Comparison of ENCODE assay signal across 1 cellular context in genomic region chr19:15448778-15449619, GRCh38.
TF ChIP-seq lines count a peak whose summit lies in the region.

No MANE protein-coding gene starts in this region.

TF ChIP-seq in HEK293, 187 proteins besides CTCF, POLR2A, EP300 and RAD21 (continued from another document and continues in another):
- TF ChIP-seq ZBTB11 (tag by site-specific recombination; conservative IDR thresholded peaks at IDR 0.05; ENCODE audit: low read depth): no peak
- TF ChIP-seq EGR2 (tag by site-specific recombination; IDR thresholded peaks at IDR 0.05; ENCODE audit: low read depth): no peak
- TF ChIP-seq TCF7L2 (IDR thresholded peaks at IDR 0.05; ENCODE audit: borderline replicate concordance, low read depth, low read length): no peak
- TF ChIP-seq, protein P1, sequence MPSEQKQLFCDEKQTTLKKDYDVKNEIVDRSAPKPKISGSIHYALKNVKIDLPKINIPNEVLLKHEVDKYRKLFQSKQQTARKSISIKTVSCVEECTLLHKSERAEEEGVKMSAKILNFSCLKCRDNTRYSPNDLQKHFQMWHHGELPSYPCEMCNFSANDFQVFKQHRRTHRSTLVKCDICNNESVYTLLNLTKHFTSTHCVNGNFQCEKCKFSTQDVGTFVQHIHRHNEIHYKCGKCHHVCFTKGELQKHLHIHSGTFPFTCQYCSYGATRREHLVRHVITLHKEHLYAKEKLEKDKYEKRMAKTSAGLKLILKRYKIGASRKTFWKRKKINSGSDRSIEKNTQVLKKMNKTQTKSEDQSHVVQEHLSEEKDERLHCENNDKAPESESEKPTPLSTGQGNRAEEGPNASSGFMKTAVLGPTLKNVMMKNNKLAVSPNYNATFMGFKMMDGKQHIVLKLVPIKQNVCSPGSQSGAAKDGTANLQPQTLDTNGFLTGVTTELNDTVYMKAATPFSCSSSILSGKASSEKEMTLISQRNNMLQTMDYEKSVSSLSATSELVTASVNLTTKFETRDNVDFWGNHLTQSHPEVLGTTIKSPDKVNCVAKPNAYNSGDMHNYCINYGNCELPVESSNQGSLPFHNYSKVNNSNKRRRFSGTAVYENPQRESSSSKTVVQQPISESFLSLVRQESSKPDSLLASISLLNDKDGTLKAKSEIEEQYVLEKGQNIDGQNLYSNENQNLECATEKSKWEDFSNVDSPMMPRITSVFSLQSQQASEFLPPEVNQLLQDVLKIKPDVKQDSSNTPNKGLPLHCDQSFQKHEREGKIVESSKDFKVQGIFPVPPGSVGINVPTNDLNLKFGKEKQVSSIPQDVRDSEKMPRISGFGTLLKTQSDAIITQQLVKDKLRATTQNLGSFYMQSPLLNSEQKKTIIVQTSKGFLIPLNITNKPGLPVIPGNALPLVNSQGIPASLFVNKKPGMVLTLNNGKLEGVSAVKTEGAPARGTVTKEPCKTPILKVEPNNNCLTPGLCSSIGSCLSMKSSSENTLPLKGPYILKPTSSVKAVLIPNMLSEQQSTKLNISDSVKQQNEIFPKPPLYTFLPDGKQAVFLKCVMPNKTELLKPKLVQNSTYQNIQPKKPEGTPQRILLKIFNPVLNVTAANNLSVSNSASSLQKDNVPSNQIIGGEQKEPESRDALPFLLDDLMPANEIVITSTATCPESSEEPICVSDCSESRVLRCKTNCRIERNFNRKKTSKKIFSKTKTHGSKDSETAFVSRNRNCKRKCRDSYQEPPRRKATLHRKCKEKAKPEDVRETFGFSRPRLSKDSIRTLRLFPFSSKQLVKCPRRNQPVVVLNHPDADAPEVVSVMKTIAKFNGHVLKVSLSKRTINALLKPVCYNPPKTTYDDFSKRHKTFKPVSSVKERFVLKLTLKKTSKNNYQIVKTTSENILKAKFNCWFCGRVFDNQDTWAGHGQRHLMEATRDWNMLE (tag by site-specific recombination; conservative IDR thresholded peaks at IDR 0.05; ENCODE audit: low read depth): no peak
- TF ChIP-seq, protein P2, sequence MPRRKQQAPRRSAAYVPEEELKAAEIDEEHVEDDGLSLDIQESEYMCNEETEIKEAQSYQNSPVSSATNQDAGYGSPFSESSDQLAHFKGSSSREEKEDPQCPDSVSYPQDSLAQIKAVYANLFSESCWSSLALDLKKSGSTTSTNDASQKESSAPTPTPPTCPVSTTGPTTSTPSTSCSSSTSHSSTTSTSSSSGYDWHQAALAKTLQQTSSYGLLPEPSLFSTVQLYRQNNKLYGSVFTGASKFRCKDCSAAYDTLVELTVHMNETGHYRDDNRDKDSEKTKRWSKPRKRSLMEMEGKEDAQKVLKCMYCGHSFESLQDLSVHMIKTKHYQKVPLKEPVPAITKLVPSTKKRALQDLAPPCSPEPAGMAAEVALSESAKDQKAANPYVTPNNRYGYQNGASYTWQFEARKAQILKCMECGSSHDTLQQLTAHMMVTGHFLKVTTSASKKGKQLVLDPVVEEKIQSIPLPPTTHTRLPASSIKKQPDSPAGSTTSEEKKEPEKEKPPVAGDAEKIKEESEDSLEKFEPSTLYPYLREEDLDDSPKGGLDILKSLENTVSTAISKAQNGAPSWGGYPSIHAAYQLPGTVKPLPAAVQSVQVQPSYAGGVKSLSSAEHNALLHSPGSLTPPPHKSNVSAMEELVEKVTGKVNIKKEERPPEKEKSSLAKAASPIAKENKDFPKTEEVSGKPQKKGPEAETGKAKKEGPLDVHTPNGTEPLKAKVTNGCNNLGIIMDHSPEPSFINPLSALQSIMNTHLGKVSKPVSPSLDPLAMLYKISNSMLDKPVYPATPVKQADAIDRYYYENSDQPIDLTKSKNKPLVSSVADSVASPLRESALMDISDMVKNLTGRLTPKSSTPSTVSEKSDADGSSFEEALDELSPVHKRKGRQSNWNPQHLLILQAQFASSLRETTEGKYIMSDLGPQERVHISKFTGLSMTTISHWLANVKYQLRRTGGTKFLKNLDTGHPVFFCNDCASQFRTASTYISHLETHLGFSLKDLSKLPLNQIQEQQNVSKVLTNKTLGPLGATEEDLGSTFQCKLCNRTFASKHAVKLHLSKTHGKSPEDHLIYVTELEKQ (tag by site-specific recombination; IDR thresholded peaks at IDR 0.05; ENCODE audit: borderline replicate concordance): no peak
- TF ChIP-seq ZNF391 (tag by site-specific recombination; IDR thresholded peaks at IDR 0.05; ENCODE audit: borderline replicate concordance, low read depth): no peak; the same call in 1 of the 2 replicates
- no peak for TF ChIP-seq GLI2 (tag by site-specific recombination; IDR thresholded peaks at IDR 0.05; ENCODE audit: borderline replicate concordance, low read depth)
- no peak for TF ChIP-seq ZNF792 (tag by site-specific recombination; IDR thresholded peaks at IDR 0.05)
- no peak for TF ChIP-seq KLF16 (tag by site-specific recombination; IDR thresholded peaks at IDR 0.05)
- TF ChIP-seq, protein P3, sequence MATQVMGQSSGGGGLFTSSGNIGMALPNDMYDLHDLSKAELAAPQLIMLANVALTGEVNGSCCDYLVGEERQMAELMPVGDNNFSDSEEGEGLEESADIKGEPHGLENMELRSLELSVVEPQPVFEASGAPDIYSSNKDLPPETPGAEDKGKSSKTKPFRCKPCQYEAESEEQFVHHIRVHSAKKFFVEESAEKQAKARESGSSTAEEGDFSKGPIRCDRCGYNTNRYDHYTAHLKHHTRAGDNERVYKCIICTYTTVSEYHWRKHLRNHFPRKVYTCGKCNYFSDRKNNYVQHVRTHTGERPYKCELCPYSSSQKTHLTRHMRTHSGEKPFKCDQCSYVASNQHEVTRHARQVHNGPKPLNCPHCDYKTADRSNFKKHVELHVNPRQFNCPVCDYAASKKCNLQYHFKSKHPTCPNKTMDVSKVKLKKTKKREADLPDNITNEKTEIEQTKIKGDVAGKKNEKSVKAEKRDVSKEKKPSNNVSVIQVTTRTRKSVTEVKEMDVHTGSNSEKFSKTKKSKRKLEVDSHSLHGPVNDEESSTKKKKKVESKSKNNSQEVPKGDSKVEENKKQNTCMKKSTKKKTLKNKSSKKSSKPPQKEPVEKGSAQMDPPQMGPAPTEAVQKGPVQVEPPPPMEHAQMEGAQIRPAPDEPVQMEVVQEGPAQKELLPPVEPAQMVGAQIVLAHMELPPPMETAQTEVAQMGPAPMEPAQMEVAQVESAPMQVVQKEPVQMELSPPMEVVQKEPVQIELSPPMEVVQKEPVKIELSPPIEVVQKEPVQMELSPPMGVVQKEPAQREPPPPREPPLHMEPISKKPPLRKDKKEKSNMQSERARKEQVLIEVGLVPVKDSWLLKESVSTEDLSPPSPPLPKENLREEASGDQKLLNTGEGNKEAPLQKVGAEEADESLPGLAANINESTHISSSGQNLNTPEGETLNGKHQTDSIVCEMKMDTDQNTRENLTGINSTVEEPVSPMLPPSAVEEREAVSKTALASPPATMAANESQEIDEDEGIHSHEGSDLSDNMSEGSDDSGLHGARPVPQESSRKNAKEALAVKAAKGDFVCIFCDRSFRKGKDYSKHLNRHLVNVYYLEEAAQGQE (tag by site-specific recombination; IDR thresholded peaks at IDR 0.05): no peak
- TF ChIP-seq ZNF548 (tag by site-specific recombination; IDR thresholded peaks at IDR 0.05): no peak
- TF ChIP-seq ZNF501 (tag by site-specific recombination; IDR thresholded peaks at IDR 0.05): no peak
- peak; percentile 33; the same call in 1 of the 2 replicates for TF ChIP-seq ZNF629 (tag by site-specific recombination; IDR thresholded peaks at IDR 0.05)
- no peak for TF ChIP-seq ZNF830 (tag by site-specific recombination; IDR thresholded peaks at IDR 0.05; ENCODE audit: low read depth)
- TF ChIP-seq ZIC2 (tag by site-specific recombination; IDR thresholded peaks at IDR 0.05): peak; percentile 71
- TF ChIP-seq, protein P4, sequence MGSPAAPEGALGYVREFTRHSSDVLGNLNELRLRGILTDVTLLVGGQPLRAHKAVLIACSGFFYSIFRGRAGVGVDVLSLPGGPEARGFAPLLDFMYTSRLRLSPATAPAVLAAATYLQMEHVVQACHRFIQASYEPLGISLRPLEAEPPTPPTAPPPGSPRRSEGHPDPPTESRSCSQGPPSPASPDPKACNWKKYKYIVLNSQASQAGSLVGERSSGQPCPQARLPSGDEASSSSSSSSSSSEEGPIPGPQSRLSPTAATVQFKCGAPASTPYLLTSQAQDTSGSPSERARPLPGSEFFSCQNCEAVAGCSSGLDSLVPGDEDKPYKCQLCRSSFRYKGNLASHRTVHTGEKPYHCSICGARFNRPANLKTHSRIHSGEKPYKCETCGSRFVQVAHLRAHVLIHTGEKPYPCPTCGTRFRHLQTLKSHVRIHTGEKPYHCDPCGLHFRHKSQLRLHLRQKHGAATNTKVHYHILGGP (tag by site-specific recombination; IDR thresholded peaks at IDR 0.05): no peak
- TF ChIP-seq ZNF324 (tag by site-specific recombination; IDR thresholded peaks at IDR 0.05): no peak
- no peak for TF ChIP-seq ZSCAN30 (tag by site-specific recombination; IDR thresholded peaks at IDR 0.05)
- peak; percentile 96 for TF ChIP-seq ZBTB48 (tag by site-specific recombination; IDR thresholded peaks at IDR 0.05)
- no peak for TF ChIP-seq ZNF292 (tag by site-specific recombination; IDR thresholded peaks at IDR 0.05; ENCODE audit: borderline replicate concordance, low read depth)
- TF ChIP-seq ZNF362 (tag by site-specific recombination; IDR thresholded peaks at IDR 0.05): no peak
- no peak for TF ChIP-seq ZNF211 (tag by site-specific recombination; IDR thresholded peaks at IDR 0.05; ENCODE audit: low read depth)
- peak; percentile 51 for TF ChIP-seq GLIS1 (tag by site-specific recombination; IDR thresholded peaks at IDR 0.05)
- TF ChIP-seq WT1 (tag by site-specific recombination; IDR thresholded peaks at IDR 0.05): no peak
- no peak for TF ChIP-seq ZNF785 (tag by site-specific recombination; IDR thresholded peaks at IDR 0.05)
- no peak for TF ChIP-seq ZFP37 (tag by site-specific recombination; IDR thresholded peaks at IDR 0.05)
- TF ChIP-seq ZNF76 (tag by site-specific recombination; IDR thresholded peaks at IDR 0.05; ENCODE audit: borderline replicate concordance, low read depth): no peak
- TF ChIP-seq KLF8 (tag by site-specific recombination; IDR thresholded peaks at IDR 0.05): peak; percentile 56; the same call in 1 of the 2 replicates
- no peak for TF ChIP-seq SP7 (tag by site-specific recombination; IDR thresholded peaks at IDR 0.05)
- TF ChIP-seq ZNF335 (tag by site-specific recombination; conservative IDR thresholded peaks at IDR 0.05): peak; percentile 85
- peak; percentile 22; the same call in 1 of the 2 replicates for TF ChIP-seq SP3 (tag by site-specific recombination; IDR thresholded peaks at IDR 0.05)
- TF ChIP-seq HOXD13 (CRISPR knock-in tag; IDR thresholded peaks at IDR 0.05; ENCODE audit: borderline replicate concordance): no peak
- TF ChIP-seq ZNF768 (tag by site-specific recombination; IDR thresholded peaks at IDR 0.05): no peak
- no peak for TF ChIP-seq ZNF530 (tag by site-specific recombination; IDR thresholded peaks at IDR 0.05; ENCODE audit: low read depth)
- TF ChIP-seq ZNF544 (tag by site-specific recombination; IDR thresholded peaks at IDR 0.05): no peak
- TF ChIP-seq PRDM4 (tag by site-specific recombination; IDR thresholded peaks at IDR 0.05): no peak
- TF ChIP-seq HOXA7 (CRISPR knock-in tag; IDR thresholded peaks at IDR 0.05; ENCODE audit: borderline replicate concordance): no peak
- peak; percentile 95 for TF ChIP-seq ZBTB7A (tag by site-specific recombination; IDR thresholded peaks at IDR 0.05; ENCODE audit: low read depth)
